8 cellular contexts compared by ENCODE assay signal in genomic region chr17:29930399-29931010, GRCh38. TPM values are rescaled to one million over a fixed set of nuclear protein-coding genes. Genes with fewer than 3 reads are reported as not detected.
A peak's percentile ranks its signal among the peaks of the same experiment; 100 is the strongest.
DNase-seq lines count a peak whose midpoint lies in the region; ATAC-seq and TF ChIP-seq lines count a peak whose summit lies in the region.

No MANE protein-coding gene starts in this region.

- H3K27ac Mint-ChIP-seq in activated T-helper 2 cell treated with anti-CD3 and anti-CD28 coated beads, Interferon-gamma antibody, Interleukin-2, Interleukin-4, amounts not matched to agents 10 μg/mL and 5 μg/mL and 100 μg/mL, durations not matched to agents 14 hours and 24 hours and 36 hours, result no peak overlapping the region

- TF ChIP-seq CTCF in RWPE2 (IDR thresholded peaks at IDR 0.05; ENCODE audit: poor library complexity, severe bottlenecking) (no peak), fibroblast of the aortic adventitia (IDR thresholded peaks at IDR 0.05; ENCODE audit: insufficient read depth, low read length) (no peak)

- H2AK5ac ChIP-seq in trophoblast cell (ENCODE audit: low read length), result no peak overlapping the region

- peak overlapping the region; percentile 39 for H2AFZ ChIP-seq in trophoblast cell (ENCODE audit: insufficient read depth, low read length, poor library complexity)

- H3K4me1 ChIP-seq in RWPE2 (ENCODE audit: insufficient read depth, poor library complexity, severe bottlenecking) (peaks cover 27% of the 10 kb centered on the region), trophoblast cell (ENCODE audit: control insufficient read depth in 1 of 2, insufficient read depth in 2 of 2, low read length in 2 of 2) (no peaks in the 10 kb centered on the region)

- H3K36me3 ChIP-seq in RWPE2 (ENCODE audit: low read depth) (no peaks in the 10 kb centered on the region), trophoblast cell (ENCODE audit: control insufficient read depth in 1 of 2, insufficient read depth in 2 of 2, low read length in 2 of 2) (no peaks in the 10 kb centered on the region)

- no peaks in the 10 kb centered on the region for H3K9me3 Mint-ChIP-seq in activated T-helper 2 cell treated with anti-CD3 and anti-CD28 coated beads, Interferon-gamma antibody, Interleukin-2, Interleukin-4, amounts not matched to agents 10 μg/mL and 5 μg/mL and 100 μg/mL, durations not matched to agents 14 hours and 24 hours and 36 hours

- peak in 5 of 6 experiments; percentile 43 to 82 (median 62) for DNase-seq in stimulated activated naive CD4-positive, alpha-beta T cell (lab: John Stamatoyannopoulos, UW)
- no peak for DNase-seq in stimulated activated naive CD4-positive, alpha-beta T cell treated with Interleukin-2 at 50 U/mL for 16 hours (lab: John Stamatoyannopoulos, UW)
- DNase-seq in RWPE2 (ENCODE audit: low spot score) (no peak), fibroblast of the aortic adventitia (ENCODE audit: low read depth) (peak; percentile 68), trophoblast cell (peak; percentile 54 to 71)
- DNase-seq in activated T-helper 2 cell treated with anti-CD3 and anti-CD28 coated beads, Interferon-gamma antibody, Interleukin-2, Interleukin-4, amounts not matched to agents 10 μg/mL and 5 μg/mL and 100 μg/mL, durations not matched to agents 14 hours and 24 hours and 36 hours (ENCODE audit: low spot score), result no peak

- peak overlapping the region; percentile 81 for H3K4me2 ChIP-seq in trophoblast cell (ENCODE audit: low read length)

- peak overlapping the region; percentile 46 for H4K8ac ChIP-seq in trophoblast cell (ENCODE audit: low read depth, low read length)

- no peaks in the 10 kb centered on the region for H3K27me3 ChIP-seq in RWPE2 (ENCODE audit: insufficient read depth, poor library complexity, severe bottlenecking)
- no peaks in the 10 kb centered on the region for H3K27me3 ChIP-seq in trophoblast cell (ENCODE audit: insufficient read depth, low read length)

- peaks cover 9% of the 10 kb centered on the region for H3K79me1 ChIP-seq in trophoblast cell (ENCODE audit: low read length)

- H3K36me3 Mint-ChIP-seq in activated T-helper 2 cell treated with anti-CD3 and anti-CD28 coated beads, Interferon-gamma antibody, Interleukin-2, Interleukin-4, amounts not matched to agents 10 μg/mL and 5 μg/mL and 100 μg/mL, durations not matched to agents 14 hours and 24 hours and 36 hours (ENCODE audit: low read depth), result peaks cover 13% of the 10 kb centered on the region

- H3K4ac ChIP-seq in trophoblast cell (ENCODE audit: low read depth, low read length), result no peak overlapping the region

- no peak overlapping the region for H2BK120ac ChIP-seq in trophoblast cell (ENCODE audit: insufficient read depth, low read length, poor library complexity)

- H4K91ac ChIP-seq in trophoblast cell (ENCODE audit: low read depth, low read length), result peak overlapping the region; percentile 55

- H3K4me1 Mint-ChIP-seq in activated T-helper 2 cell treated with anti-CD3 and anti-CD28 coated beads, Interferon-gamma antibody, Interleukin-2, Interleukin-4, amounts not matched to agents 10 μg/mL and 5 μg/mL and 100 μg/mL, durations not matched to agents 14 hours and 24 hours and 36 hours (ENCODE audit: low read depth), result peaks cover 18% of the 10 kb centered on the region

- H3K14ac ChIP-seq in trophoblast cell (ENCODE audit: low read length), result peak overlapping the region; percentile 46

- intact Hi-C loops in activated T-helper 2 cell treated with anti-CD3 and anti-CD28 coated beads, Interferon-gamma antibody, Interleukin-2, Interleukin-4, amounts not matched to agents 10 μg/mL and 5 μg/mL and 100 μg/mL, durations not matched to agents 14 hours and 24 hours and 36 hours (cut with micrococcal nuclease), result loop anchor here (1.0 to 5.0 kb wide), 5 partner anchors 63 to 363 kb away; partner anchors contain the start of genes ABHD15 and TP53I13

- peak overlapping the region; percentile 62 for H3K4me3 ChIP-seq in RWPE2 (ENCODE audit: severe bottlenecking)
- H3K4me3 ChIP-seq in fibroblast of the aortic adventitia (ENCODE audit: low read depth, low read length), result peak overlapping the region; percentile 99
- H3K4me3 ChIP-seq in trophoblast cell (ENCODE audit: low read depth, low read length), result peak overlapping the region; percentile 88

- no peak overlapping the region for H2BK12ac ChIP-seq in trophoblast cell (ENCODE audit: low read length)

- no peaks in the 10 kb centered on the region for H3K27me3 Mint-ChIP-seq in activated T-helper 2 cell treated with anti-CD3 and anti-CD28 coated beads, Interferon-gamma antibody, Interleukin-2, Interleukin-4, amounts not matched to agents 10 μg/mL and 5 μg/mL and 100 μg/mL, durations not matched to agents 14 hours and 24 hours and 36 hours (ENCODE audit: low read depth)

- H3K79me2 ChIP-seq in trophoblast cell (ENCODE audit: control insufficient read depth, insufficient read depth, low read length, poor library complexity), result peaks cover 9% of the 10 kb centered on the region

- H4K12ac ChIP-seq in trophoblast cell (ENCODE audit: low read depth, low read length), result peak overlapping the region; percentile 10

- no peak overlapping the region for H3K18ac ChIP-seq in trophoblast cell (ENCODE audit: low read length)

- no peak for ATAC-seq in RWPE2 (ENCODE audit: low read depth)
- no peak for ATAC-seq in GM21423 (IDR thresholded peaks at IDR 0.05; ENCODE audit: unreplicated experiment)
- no peak for ATAC-seq in HG03521 (IDR thresholded peaks at IDR 0.05; ENCODE audit: unreplicated experiment)

- peak overlapping the region; percentile 85 for H3K9ac ChIP-seq in trophoblast cell (ENCODE audit: low read length)

- no peak overlapping the region for H2BK5ac ChIP-seq in trophoblast cell (ENCODE audit: low read depth, low read length, poor library complexity)

- H3K27ac ChIP-seq in RWPE2 (ENCODE audit: poor library complexity, severe bottlenecking) (peak overlapping the region; percentile 85), trophoblast cell (ENCODE audit: low read depth, low read length) (peak overlapping the region; percentile 56)

- H3K4me3 Mint-ChIP-seq in activated T-helper 2 cell treated with anti-CD3 and anti-CD28 coated beads, Interferon-gamma antibody, Interleukin-2, Interleukin-4, amounts not matched to agents 10 μg/mL and 5 μg/mL and 100 μg/mL, durations not matched to agents 14 hours and 24 hours and 36 hours (ENCODE audit: low read depth), result no peak overlapping the region

- H3K9me3 ChIP-seq in RWPE2 (ENCODE audit: severe bottlenecking) (no peaks in the 10 kb centered on the region), trophoblast cell (ENCODE audit: insufficient read depth, low read depth, low read length) (no peaks in the 10 kb centered on the region)

- no CpG with 5 or more reads among the region's 20 CpGs for WGBS in trophoblast cell (ENCODE audit: extremely low coverage, insufficient coverage, insufficient read length)

- H3K23ac ChIP-seq in trophoblast cell (ENCODE audit: low read length), result no peak overlapping the region

RNA-seq across cellular contexts. Expression of gene SSH2, which starts 0.5 kb away (rescaled TPM):
- total RNA-seq in fibroblast of the aortic adventitia (ENCODE audit: low replicate concordance), result 15.9 and 21.1 TPM in 2 replicates
- 26.4 and 27.7 TPM in 2 replicates for polyA plus RNA-seq in trophoblast cell (2013)
- 39.2 and 44.2 TPM in 2 replicates for total RNA-seq in activated T-helper 2 cell treated with anti-CD3 and anti-CD28 coated beads, Interferon-gamma antibody, Interleukin-2, Interleukin-4, amounts not matched to agents 10 μg/mL and 5 μg/mL and 100 μg/mL, durations not matched to agents 14 hours and 24 hours and 36 hours

RNA-seq across cellular contexts. Expression of gene EFCAB5, which starts 10.9 kb away (rescaled TPM):
- total RNA-seq in fibroblast of the aortic adventitia (ENCODE audit: low replicate concordance), result 0.36 and 1.3 TPM in 2 replicates
- polyA plus RNA-seq in trophoblast cell (2013), result 0.18 and 0.19 TPM in 2 replicates
- total RNA-seq in activated T-helper 2 cell treated with anti-CD3 and anti-CD28 coated beads, Interferon-gamma antibody, Interleukin-2, Interleukin-4, amounts not matched to agents 10 μg/mL and 5 μg/mL and 100 μg/mL, durations not matched to agents 14 hours and 24 hours and 36 hours, result 0.64 and 0.94 TPM in 2 replicates

Comparison
In these comparisons a context has a peak if more than half of its experiments do, and no peak if none do; other contexts are left out.
1. DNase-seq: peak in stimulated activated naive CD4-positive, alpha-beta T cell (5 of 6), fibroblast of the aortic adventitia (single experiment) and trophoblast cell (2 of 2); none in stimulated activated naive CD4-positive, alpha-beta T cell treated with Interleukin-2 at 50 U/mL for 16 hours (single experiment), RWPE2 (single experiment) and activated T-helper 2 cell treated with anti-CD3 and anti-CD28 coated beads, Interferon-gamma antibody, Interleukin-2, Interleukin-4, amounts not matched to agents 10 μg/mL and 5 μg/mL and 100 μg/mL, durations not matched to agents 14 hours and 24 hours and 36 hours (single experiment).
2. Peak in every context shown above with its lines, with median percentiles within 50 percentile points of each other: H3K4me3 ChIP-seq.